In the genomic region with DNA sequence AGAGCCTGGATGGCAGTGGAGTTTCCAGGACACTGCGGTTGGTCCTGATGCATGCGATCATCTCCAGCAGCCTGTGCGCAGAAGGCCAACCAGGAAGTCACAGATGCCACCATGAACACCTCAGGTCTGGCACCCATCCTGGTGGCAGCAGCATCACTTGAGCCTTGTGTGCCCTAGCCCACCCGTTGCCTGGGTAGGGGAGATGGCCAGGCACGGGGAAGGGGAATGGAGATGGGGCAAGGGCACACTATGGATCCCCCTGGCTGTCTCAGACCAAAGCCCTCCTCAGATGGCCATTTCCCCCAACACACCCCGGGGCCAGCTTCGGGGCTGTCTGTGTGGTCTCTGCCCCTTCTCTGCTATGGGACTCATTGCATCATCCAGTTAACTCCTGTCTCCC, we compare ENCODE assay signal across 30 cellular contexts. TPM values are rescaled to one million over a fixed set of nuclear protein-coding genes. Genes with fewer than 3 reads are reported as not detected.
"Had no signal": no experiment of that assay in that cellular context is flagged by ENCODE, and none has a peak within 500 bp of the region (broad histone marks: within the 10 kb centered on the region; RNA-seq: fewer than 3 reads in every experiment).

No MANE protein-coding gene starts in this region.

- H3K4me1 ChIP-seq: left ventricle myocardium inferior, right atrium auricular region, stomach, testis, thyroid gland, transverse colon, upper lobe of left lung, vagina had no signal

- H3K4me2 ChIP-seq: neural progenitor cell had no signal

- H2AFZ ChIP-seq: neural progenitor cell had no signal

- H3K27me3 ChIP-seq: neural progenitor cell, ovary, right atrium auricular region, testis, thyroid gland, vagina had no signal

- H3K27ac Mint-ChIP-seq: immature natural killer cell; mesothelial cell of epicardium; natural killer cell; nephron progenitor cell; neural progenitor cell; progenitor cell of endocrine pancreas; stimulated activated naive B cell treated with anti-CD40 and anti-IgM and Interleukin-4, amounts not matched to agents 10 μg/mL and 1 μg/mL and 100 μg/mL, for 72 hours had no signal

- DNase-seq: hypothalamus; immature natural killer cell; left ventricle myocardium inferior; mesendoderm; naive B cell; natural killer cell; nephron progenitor cell; occipital lobe; ovary; stimulated activated CD4-positive, alpha-beta T cell treated with anti-CD3 and anti-CD28 coated beads, Interleukin-12 subunit alpha, Interleukin-12 subunit beta, amount 100 ng/mL, for 4 hours; stimulated activated CD4-positive, alpha-beta T cell treated with anti-CD3 and anti-CD28 coated beads, Interleukin-15, amount 100 ng/mL, for 24 hours; stimulated activated CD4-positive, alpha-beta T cell treated with anti-CD3 and anti-CD28 coated beads, Interleukin-2, amount 100 ng/mL, for 24 hours; stimulated activated CD4-positive, alpha-beta T cell treated with anti-CD3 and anti-CD28 coated beads, Interleukin-4, amount 100 ng/mL, for 1 hour; stimulated activated naive B cell treated with anti-CD40 and anti-IgM and Interleukin-4, amounts not matched to agents 10 μg/mL and 1 μg/mL and 100 μg/mL, for 72 hours; stimulated activated naive CD8-positive, alpha-beta T cell treated with anti-CD3 and anti-CD28 coated beads, Interleukin-15, Interleukin-2, amounts not matched to agents 100 U/mL and 50 U/mL, for 24 hours; stomach; testis; thyroid gland; transverse colon had no signal

- H3K9ac ChIP-seq: neural progenitor cell had no signal

- H3K36me3 ChIP-seq: left ventricle myocardium inferior, neural progenitor cell, neutrophil, ovary, right atrium auricular region, stomach, thyroid gland, transverse colon, upper lobe of left lung, vagina had no signal

- H3K27ac ChIP-seq: left ventricle myocardium inferior, neural progenitor cell, neutrophil, ovary, right atrium auricular region, skin epidermis, stomach, testis, thyroid gland, transverse colon, upper lobe of left lung, vagina had no signal

- H3K9me3 ChIP-seq: left ventricle myocardium inferior, neutrophil, ovary, right atrium auricular region, stomach, testis, thyroid gland, transverse colon, upper lobe of left lung, vagina had no signal

- H3K9me3 Mint-ChIP-seq: immature natural killer cell; mesothelial cell of epicardium; naive B cell; natural killer cell; nephron progenitor cell; neural progenitor cell; stimulated activated naive B cell treated with anti-CD40 and anti-IgM and Interleukin-4, amounts not matched to agents 10 μg/mL and 1 μg/mL and 100 μg/mL, for 72 hours had no signal

- H3K4me1 Mint-ChIP-seq: immature natural killer cell; mesothelial cell of epicardium; naive B cell; natural killer cell; stimulated activated naive B cell treated with anti-CD40 and anti-IgM and Interleukin-4, amounts not matched to agents 10 μg/mL and 1 μg/mL and 100 μg/mL, for 72 hours had no signal

- H3K36me3 Mint-ChIP-seq: immature natural killer cell; mesothelial cell of epicardium; naive B cell; natural killer cell; neural progenitor cell; stimulated activated naive B cell treated with anti-CD40 and anti-IgM and Interleukin-4, amounts not matched to agents 10 μg/mL and 1 μg/mL and 100 μg/mL, for 72 hours had no signal

- H3K4me3 Mint-ChIP-seq: immature natural killer cell; mesothelial cell of epicardium; naive B cell; natural killer cell; nephron progenitor cell; neural progenitor cell; stimulated activated naive B cell treated with anti-CD40 and anti-IgM and Interleukin-4, amounts not matched to agents 10 μg/mL and 1 μg/mL and 100 μg/mL, for 72 hours had no signal

- ATAC-seq: natural killer cell; sciatic nerve; stimulated activated naive B cell treated with anti-CD40 and anti-IgM and Interleukin-4, amounts not matched to agents 10 μg/mL and 1 μg/mL and 100 μg/mL, for 72 hours; stimulated activated naive CD8-positive, alpha-beta T cell treated with anti-CD3 and anti-CD28 coated beads, Interleukin-15, Interleukin-2, amounts not matched to agents 100 U/mL and 50 U/mL, for 24 hours had no signal

- FAIRE-seq: islet of Langerhans had no signal

- H3K4me3 ChIP-seq: left ventricle myocardium inferior, lung, neural progenitor cell, ovary, right atrium auricular region, skin epidermis, stomach, testis, thyroid gland, transverse colon, upper lobe of left lung, vagina had no signal

RNA-seq across cellular contexts. Expression of gene GNAS-AS1, which starts 58.3 kb away (rescaled TPM):
- total RNA-seq: right atrium auricular region, vagina had no signal
- polyA plus RNA-seq: immature natural killer cell had no signal
